Comparison of ENCODE assay signal across 9 cellular contexts in the genomic region with DNA sequence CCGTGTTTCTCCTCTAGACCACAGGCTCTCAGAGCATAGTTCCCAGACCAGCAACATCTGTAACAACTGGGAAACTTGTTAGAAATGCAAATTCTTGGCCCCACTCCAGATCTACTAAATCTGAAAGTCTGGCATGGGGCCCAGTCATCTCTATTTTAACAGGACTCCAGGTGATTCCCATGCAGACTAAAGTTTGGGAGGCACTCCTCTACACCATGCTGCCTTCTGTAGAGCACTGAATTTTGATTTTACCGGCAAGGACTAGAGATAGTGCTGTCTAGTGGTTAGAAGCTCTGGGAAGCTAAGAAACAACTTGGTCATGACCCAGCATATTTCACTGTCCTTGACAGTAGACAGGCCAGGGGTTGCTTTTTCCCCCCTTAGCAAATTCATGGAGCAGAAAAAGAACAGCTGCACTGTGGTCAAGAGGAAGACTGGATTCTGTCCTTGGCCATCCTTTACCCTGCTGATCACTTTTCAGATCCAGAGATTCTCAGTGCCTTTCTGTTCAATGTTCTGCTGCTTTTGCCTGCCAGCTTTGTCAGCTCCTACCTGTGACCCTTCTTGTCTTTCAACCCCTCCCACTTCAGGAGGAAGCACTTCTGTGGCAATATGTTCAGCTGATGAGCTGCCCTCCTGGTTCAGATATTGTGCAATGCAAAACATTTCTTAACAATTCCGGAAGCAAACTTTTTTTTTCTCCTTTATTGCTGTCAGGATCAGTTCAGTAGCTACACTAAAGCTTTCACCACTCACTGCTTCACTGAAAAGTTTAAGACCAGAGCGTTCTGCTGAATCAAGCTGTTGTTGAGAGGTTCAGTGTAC.
A peak's percentile ranks its signal among the peaks of the same experiment; 100 is the strongest.
DNase-seq lines count a peak whose midpoint lies in the region; ATAC-seq and TF ChIP-seq lines count a peak whose summit lies in the region.
"Had no signal": no experiment of that assay in that cellular context is flagged by ENCODE, and none has a peak within 500 bp of the region (broad histone marks: within the 10 kb centered on the region; RNA-seq: fewer than 3 reads in every experiment).

No MANE protein-coding gene starts in this region.

- peak; percentile 50 for ATAC-seq in HG03432 (IDR thresholded peaks at IDR 0.05; ENCODE audit: unreplicated experiment)
- peak; percentile 59 for ATAC-seq in SK-N-SH treated with all-trans-retinoic acid at 6 μM for 48 hours

- 23 to 48% (median 43%) methylated on average over 4 of the region's 4 CpGs for WGBS in stomach, 5 donors

- no peak overlapping the region for H3K27ac Mint-ChIP-seq in activated T-cell treated with anti-CD3 and anti-CD28 coated beads, Interleukin-2, amount 50 U/mL, for 24 hours

- H3K4me1 Mint-ChIP-seq in activated T-cell treated with anti-CD3 and anti-CD28 coated beads, Interleukin-2, amount 50 U/mL, for 24 hours (ENCODE audit: low read depth): peaks cover 31% of the 10 kb centered on the region

- no peaks in the 10 kb centered on the region for H3K27me3 ChIP-seq in left ventricle myocardium inferior (ENCODE audit: low read depth)
- H3K27me3 ChIP-seq in stomach: no peaks in the 10 kb centered on the region

- TF ChIP-seq CTCF in left ventricle myocardium inferior (IDR thresholded peaks at IDR 0.05; ENCODE audit: borderline replicate concordance) (no peak), stomach (IDR thresholded peaks at IDR 0.05) (no peak)

- H3K36me3 ChIP-seq in left ventricle myocardium inferior (no peaks in the 10 kb centered on the region), stomach (no peaks in the 10 kb centered on the region)

- intact Hi-C loops in left ventricle myocardium inferior (cut with micrococcal nuclease): no loop called here
- intact Hi-C loops in stomach (cut with DNase I; ENCODE audit: low total_unique reads): no loop called here

- H3K4me1 ChIP-seq in left ventricle myocardium inferior (peaks cover 44% of the 10 kb centered on the region), stomach (peaks cover 0 to 27% (median 5%) of the 10 kb centered on the region in 4 donors)

- DNase-seq in activated T-cell treated with anti-CD3 and anti-CD28 coated beads, Interleukin-2, amount 50 U/mL, for 24 hours: no peak
- DNase-seq in activated T-cell treated with anti-CD3 and anti-CD28 coated beads, Interleukin-2, amount 50 U/mL, for 1 hour: no peak
- no peak for DNase-seq in left ventricle myocardium inferior
- no peak for DNase-seq in stomach
- DNase-seq in NCI-H1417 (lab: John Stamatoyannopoulos, UW): no peak
- DNase-seq in HK-2 (ENCODE audit: unreplicated experiment): no peak
- DNase-seq: activated T-cell treated with anti-CD3 and anti-CD28 coated beads, Interleukin-2, amount 50 U/mL, for 4 hours had no signal

- TF ChIP-seq EP300 in stomach (IDR thresholded peaks at IDR 0.05): no peak

- H3K27me3 Mint-ChIP-seq in activated T-cell treated with anti-CD3 and anti-CD28 coated beads, Interleukin-2, amount 50 U/mL, for 24 hours: no peaks in the 10 kb centered on the region

- peaks cover 9% of the 10 kb centered on the region for H3K9me3 ChIP-seq in left ventricle myocardium inferior (replicated peaks)
- H3K9me3 ChIP-seq in stomach: peaks cover 0 to 10% (median 5%) of the 10 kb centered on the region in 4 donors

- H3K4me3 ChIP-seq in left ventricle myocardium inferior (no peak overlapping the region), stomach (no peak overlapping the region)

- no peaks in the 10 kb centered on the region for H3K36me3 Mint-ChIP-seq in activated T-cell treated with anti-CD3 and anti-CD28 coated beads, Interleukin-2, amount 50 U/mL, for 24 hours (ENCODE audit: low read depth)

- H3K27ac ChIP-seq in left ventricle myocardium inferior (replicated peaks): peak overlapping the region; percentile 60
- peak overlapping the region in 3 of 5 donors; percentile 55 to 73 (median 71) for H3K27ac ChIP-seq in stomach

- peak overlapping the region; percentile 19 for H3K4me3 Mint-ChIP-seq in activated T-cell treated with anti-CD3 and anti-CD28 coated beads, Interleukin-2, amount 50 U/mL, for 24 hours

- no peak for TF ChIP-seq POLR2A in stomach (IDR thresholded peaks at IDR 0.05)

- peaks cover 12% of the 10 kb centered on the region for H3K9me3 Mint-ChIP-seq in activated T-cell treated with anti-CD3 and anti-CD28 coated beads, Interleukin-2, amount 50 U/mL, for 24 hours

TF ChIP-seq in SK-N-SH treated with all-trans-retinoic acid at 6 μM for 48 hours, 23 proteins besides CTCF, POLR2A, EP300 and RAD21:
- TF ChIP-seq ZNF70 (CRISPR knock-in tag; IDR thresholded peaks at IDR 0.05): no peak
- no peak for TF ChIP-seq TCF4 (CRISPR knock-in tag; IDR thresholded peaks at IDR 0.05; ENCODE audit: borderline replicate concordance)
- no peak for TF ChIP-seq ZFP30 (CRISPR knock-in tag; IDR thresholded peaks at IDR 0.05)
- TF ChIP-seq, protein P1, sequence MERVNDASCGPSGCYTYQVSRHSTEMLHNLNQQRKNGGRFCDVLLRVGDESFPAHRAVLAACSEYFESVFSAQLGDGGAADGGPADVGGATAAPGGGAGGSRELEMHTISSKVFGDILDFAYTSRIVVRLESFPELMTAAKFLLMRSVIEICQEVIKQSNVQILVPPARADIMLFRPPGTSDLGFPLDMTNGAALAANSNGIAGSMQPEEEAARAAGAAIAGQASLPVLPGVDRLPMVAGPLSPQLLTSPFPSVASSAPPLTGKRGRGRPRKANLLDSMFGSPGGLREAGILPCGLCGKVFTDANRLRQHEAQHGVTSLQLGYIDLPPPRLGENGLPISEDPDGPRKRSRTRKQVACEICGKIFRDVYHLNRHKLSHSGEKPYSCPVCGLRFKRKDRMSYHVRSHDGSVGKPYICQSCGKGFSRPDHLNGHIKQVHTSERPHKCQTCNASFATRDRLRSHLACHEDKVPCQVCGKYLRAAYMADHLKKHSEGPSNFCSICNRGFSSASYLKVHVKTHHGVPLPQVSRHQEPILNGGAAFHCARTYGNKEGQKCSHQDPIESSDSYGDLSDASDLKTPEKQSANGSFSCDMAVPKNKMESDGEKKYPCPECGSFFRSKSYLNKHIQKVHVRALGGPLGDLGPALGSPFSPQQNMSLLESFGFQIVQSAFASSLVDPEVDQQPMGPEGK (CRISPR knock-in tag; IDR thresholded peaks at IDR 0.05; ENCODE audit: borderline replicate concordance): no peak
- TF ChIP-seq PPARA (CRISPR knock-in tag; IDR thresholded peaks at IDR 0.05; ENCODE audit: borderline replicate concordance): no peak
- TF ChIP-seq, protein P2, sequence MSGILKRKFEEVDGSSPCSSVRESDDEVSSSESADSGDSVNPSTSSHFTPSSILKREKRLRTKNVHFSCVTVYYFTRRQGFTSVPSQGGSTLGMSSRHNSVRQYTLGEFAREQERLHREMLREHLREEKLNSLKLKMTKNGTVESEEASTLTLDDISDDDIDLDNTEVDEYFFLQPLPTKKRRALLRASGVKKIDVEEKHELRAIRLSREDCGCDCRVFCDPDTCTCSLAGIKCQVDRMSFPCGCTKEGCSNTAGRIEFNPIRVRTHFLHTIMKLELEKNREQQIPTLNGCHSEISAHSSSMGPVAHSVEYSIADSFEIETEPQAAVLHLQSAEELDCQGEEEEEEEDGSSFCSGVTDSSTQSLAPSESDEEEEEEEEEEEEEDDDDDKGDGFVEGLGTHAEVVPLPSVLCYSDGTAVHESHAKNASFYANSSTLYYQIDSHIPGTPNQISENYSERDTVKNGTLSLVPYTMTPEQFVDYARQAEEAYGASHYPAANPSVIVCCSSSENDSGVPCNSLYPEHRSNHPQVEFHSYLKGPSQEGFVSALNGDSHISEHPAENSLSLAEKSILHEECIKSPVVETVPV (CRISPR knock-in tag; IDR thresholded peaks at IDR 0.05): no peak
